7 cellular contexts compared by ENCODE assay signal in genomic region chr7:98107313-98107691, GRCh38. TPM values are rescaled to one million over a fixed set of nuclear protein-coding genes. Genes with fewer than 3 reads are reported as not detected.
A peak's percentile ranks its signal among the peaks of the same experiment; 100 is the strongest.
DNase-seq lines count a peak whose midpoint lies in the region; TF ChIP-seq lines count a peak whose summit lies in the region.

No MANE protein-coding gene starts in this region.

- DNase-seq in GM10248 (ENCODE audit: extremely low spot score) (peak; percentile 32), germinal center (ENCODE audit: low spot score) (peak; percentile 52), prostate gland (ENCODE audit: low spot score) (no peak), hippocampal formation (lab: John Stamatoyannopoulos, UW) (no peak), kidney glomerular epithelial cell (lab: John Stamatoyannopoulos, UW) (no peak)
- no peak for DNase-seq in activated CD4-positive, alpha-beta memory T cell treated with anti-CD3 and anti-CD28 coated beads, Interleukin-2, amount 10 ng/mL, durations not matched to agents 7 days and 5 days

- H3K36me3 ChIP-seq in HUES48 (ENCODE audit: control insufficient read depth, insufficient read depth, low read length) (no peaks in the 10 kb centered on the region), prostate gland (no peaks in the 10 kb centered on the region)

- POLR2A ChIA-PET in GM10248 (lab: Yijun Ruan, JAX): no interaction called here
- POLR2A ChIA-PET in activated CD4-positive, alpha-beta memory T cell treated with anti-CD3 and anti-CD28 coated beads, Interleukin-2, amount 10 ng/mL, durations not matched to agents 7 days and 5 days (lab: Charles Lee): interaction anchor here (0.9 to 1.9 kb wide), 5 partner anchors 10 to 148 kb away, joined by 3 to 18 read pairs (median 5); no protein-coding TSS in a partner anchor

- no peaks in the 10 kb centered on the region for H3K9me3 Mint-ChIP-seq in activated CD4-positive, alpha-beta memory T cell treated with anti-CD3 and anti-CD28 coated beads, Interleukin-2, amount 10 ng/mL, durations not matched to agents 7 days and 5 days

- H3K4me1 ChIP-seq in HUES48 (ENCODE audit: control insufficient read depth, insufficient read depth, low read length) (peaks cover 29% of the 10 kb centered on the region), prostate gland (replicated peaks) (peaks cover 13% of the 10 kb centered on the region)

- peak overlapping the region; percentile 61 for H3K27ac Mint-ChIP-seq in activated CD4-positive, alpha-beta memory T cell treated with anti-CD3 and anti-CD28 coated beads, Interleukin-2, amount 10 ng/mL, durations not matched to agents 7 days and 5 days

- CTCF ChIA-PET in GM10248 (lab: Yijun Ruan, JAX): interaction anchor here (0.7 to 6.1 kb wide), 3 partner anchors 9 to 60 kb away, joined by 3 to 72 read pairs (median 5); no protein-coding TSS in a partner anchor
- CTCF ChIA-PET in activated CD4-positive, alpha-beta memory T cell treated with anti-CD3 and anti-CD28 coated beads, Interleukin-2, amount 10 ng/mL, durations not matched to agents 7 days and 5 days (lab: Charles Lee): interaction anchor here (1.0 to 1.5 kb wide), 4 partner anchors 12 to 84 kb away, joined by 3 to 17 read pairs (median 3); no protein-coding TSS in a partner anchor

- peaks cover 3% of the 10 kb centered on the region for H3K36me3 Mint-ChIP-seq in activated CD4-positive, alpha-beta memory T cell treated with anti-CD3 and anti-CD28 coated beads, Interleukin-2, amount 10 ng/mL, durations not matched to agents 7 days and 5 days (ENCODE audit: low read depth)

- H3K27me3 Mint-ChIP-seq in activated CD4-positive, alpha-beta memory T cell treated with anti-CD3 and anti-CD28 coated beads, Interleukin-2, amount 10 ng/mL, durations not matched to agents 7 days and 5 days: no peaks in the 10 kb centered on the region

- under 1% methylated on average over 29 of the region's 29 CpGs for WGBS in prostate gland

- no peak for TF ChIP-seq POLR2A in prostate gland (IDR thresholded peaks at IDR 0.05)

- H3K4me3 Mint-ChIP-seq in activated CD4-positive, alpha-beta memory T cell treated with anti-CD3 and anti-CD28 coated beads, Interleukin-2, amount 10 ng/mL, durations not matched to agents 7 days and 5 days: peak overlapping the region; percentile 98

- peaks cover 21% of the 10 kb centered on the region for H3K4me1 Mint-ChIP-seq in activated CD4-positive, alpha-beta memory T cell treated with anti-CD3 and anti-CD28 coated beads, Interleukin-2, amount 10 ng/mL, durations not matched to agents 7 days and 5 days

- H3K9ac ChIP-seq in HUES48 (ENCODE audit: low read depth, low read length): peak overlapping the region; percentile 83; the same call in 1 of the 2 replicates

- no peaks in the 10 kb centered on the region for H3K9me3 ChIP-seq in HUES48 (ENCODE audit: control insufficient read depth, insufficient read depth, low read length)
- H3K9me3 ChIP-seq in prostate gland: no peaks in the 10 kb centered on the region

- H3K4me3 ChIP-seq in HUES48 (ENCODE audit: low read depth, low read length) (peak overlapping the region; percentile 98), prostate gland (peak overlapping the region; percentile 82 to 98)

- intact Hi-C loops in prostate gland (cut with DNase I): loop anchor here (1.0 kb wide), 1 partner anchor 61 kb away; no protein-coding TSS in a partner anchor

- H3K27ac ChIP-seq in HUES48 (ENCODE audit: low read depth, low read length) (peak overlapping the region; percentile 93), prostate gland (peak overlapping the region; percentile 83 to 87)

- H3K27me3 ChIP-seq in HUES48 (ENCODE audit: control insufficient read depth, insufficient read depth, low read length) (no peaks in the 10 kb centered on the region), prostate gland (replicated peaks; ENCODE audit: insufficient read depth) (no peaks in the 10 kb centered on the region)

- no peak for TF ChIP-seq CTCF in GM10248 (IDR thresholded peaks at IDR 0.05; ENCODE audit: control extremely low read depth, extremely low read depth, low read depth, missing control alignments)
- TF ChIP-seq CTCF in prostate gland (IDR thresholded peaks at IDR 0.05): no peak

RNA-seq across cellular contexts. Expression of gene LMTK2, which starts 0.6 kb away (rescaled TPM):
- 10 to 100 TPM in 1 of 2 experiments, 1 to 10 TPM in 1; 10.0 to 11.6 TPM for total RNA-seq in activated CD4-positive, alpha-beta memory T cell treated with anti-CD3 and anti-CD28 coated beads, Interleukin-2, amount 10 ng/mL, durations not matched to agents 7 days and 5 days
- total RNA-seq in prostate gland: 10 to 100 TPM; 22.2 to 37.4 TPM

Comparison
In these comparisons a context has a peak if more than half of its experiments do, and no peak if none do; other contexts are left out.
1. DNase-seq: peak in GM10248 (single experiment) and germinal center (single experiment); none in activated CD4-positive, alpha-beta memory T cell treated with anti-CD3 and anti-CD28 coated beads, Interleukin-2, amount 10 ng/mL, durations not matched to agents 7 days and 5 days (single experiment), prostate gland (single experiment), hippocampal formation (0 of 2) and kidney glomerular epithelial cell (single experiment).